Comparison of ENCODE assay signal across 31 cellular contexts in the genomic region with DNA sequence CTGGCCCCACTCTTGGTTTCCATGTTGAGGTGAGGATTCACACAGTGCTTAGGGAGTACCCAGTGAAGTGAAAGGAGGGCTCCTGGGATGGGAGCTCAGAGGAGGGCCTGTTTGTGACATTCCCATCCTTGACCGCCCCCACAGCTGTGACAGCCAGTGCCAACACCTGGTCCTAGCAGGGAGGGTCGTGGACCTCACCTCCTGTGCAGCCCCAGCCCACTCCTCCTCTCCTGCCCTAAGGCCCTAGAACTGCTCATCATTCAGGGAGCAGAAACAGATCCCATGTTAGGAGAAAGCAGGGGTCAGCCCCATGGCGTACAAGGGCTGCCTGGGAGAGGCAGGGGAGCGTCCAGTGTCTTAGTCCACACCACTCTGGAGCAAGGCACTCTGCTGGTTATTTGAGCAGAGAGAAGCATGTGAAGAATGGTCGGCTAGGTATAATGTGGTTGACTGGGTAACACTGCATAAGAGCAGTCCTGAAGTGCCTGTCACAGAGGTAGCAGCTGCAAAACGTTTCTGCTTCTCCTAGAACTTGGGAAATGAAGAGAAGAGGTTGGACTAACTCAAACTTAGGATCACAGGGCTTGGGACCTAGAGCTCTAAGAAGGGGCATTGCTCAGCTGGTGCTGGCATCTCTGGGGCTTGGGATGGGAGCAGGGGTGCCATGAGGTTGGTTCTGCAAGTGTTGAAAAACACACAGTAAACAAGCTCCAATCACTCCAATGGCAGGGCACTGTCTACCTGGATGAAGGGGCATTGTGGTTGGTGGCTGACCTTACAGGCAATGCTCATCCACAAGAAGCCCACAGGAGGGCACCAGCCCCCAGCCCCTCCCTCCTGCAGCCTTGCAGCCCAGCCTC. TPM values are rescaled to one million over a fixed set of nuclear protein-coding genes. Genes with fewer than 3 reads are reported as not detected.
DNase-seq lines count a peak whose midpoint lies in the region; ATAC-seq, FAIRE-seq and TF ChIP-seq lines count a peak whose summit lies in the region.
"Had no signal": no experiment of that assay in that cellular context is flagged by ENCODE, and none has a peak within 500 bp of the region (broad histone marks: within the 10 kb centered on the region; RNA-seq: fewer than 3 reads in every experiment).

No MANE protein-coding gene starts in this region.

- DNase-seq in HepG2 (ENCODE audit: low spot score) (no peak), right lobe of liver (no peak), epidermal melanocyte (ENCODE audit: insufficient read length, low spot score) (peak; percentile 15), neuronal stem cell (ENCODE audit: low spot score) (no peak), NCI-H1417 (lab: John Stamatoyannopoulos, UW) (no peak), NCI-H2196 (lab: John Stamatoyannopoulos, UW; ENCODE audit: unreplicated experiment) (no peak)
- DNase-seq: activated CD4-positive, alpha-beta memory T cell treated with anti-CD3 and anti-CD28 coated beads for 36 hours; activated CD4-positive, alpha-beta T cell treated with anti-CD3 and anti-CD28 coated beads for 1 hour; activated naive CD4-positive, alpha-beta T cell treated with anti-CD3 and anti-CD28 coated beads, Interleukin-2, amount 10 ng/mL, durations not matched to agents 7 days and 5 days; AML-193; amygdala; DMS 273 treated with DMSO at 0.1 percent for 48 hours; gastrocnemius medialis; KG1; mammary epithelial cell; NCI-H1105 treated with DMSO at 0.1 percent for 48 hours; NCI-H2029; NCI-H345; Peyer's patch; SHP77 treated with DMSO at 0.1 percent for 48 hours; stimulated activated naive CD4-positive, alpha-beta T cell; SW 1271 had no signal

- H2BK12ac ChIP-seq in neuronal stem cell (ENCODE audit: low read length), result no peak overlapping the region

- peak overlapping the region; percentile 41 for H3K14ac ChIP-seq in neuronal stem cell (ENCODE audit: low read length)

- H3K4me2 ChIP-seq in HepG2 (ENCODE audit: low read depth, low read length) (no peak overlapping the region), neuronal stem cell (ENCODE audit: insufficient read depth, low read length, poor library complexity, severe bottlenecking) (no peak overlapping the region)

- H4K20me1 ChIP-seq in HepG2 (ENCODE audit: insufficient read depth, low read length), result no peaks in the 10 kb centered on the region

- no peaks in the 10 kb centered on the region for H3K79me2 ChIP-seq in HepG2 (ENCODE audit: insufficient read depth, low read length)

- CTCF ChIA-PET in HepG2 (lab: Yijun Ruan, JAX; ENCODE audit: low intra/inter-chr PET ratio, low total read pairs), result no interaction called here

- intact Hi-C loops in HepG2 (cut with micrococcal nuclease; ENCODE audit: unreplicated experiment) (no loop called here), right lobe of liver (cut with DNase I) (no loop called here)

- peak overlapping the region; percentile 32 for H4K91ac ChIP-seq in neuronal stem cell (ENCODE audit: low read depth, low read length, poor library complexity)

- no peak overlapping the region for H3K9ac ChIP-seq in HepG2 (ENCODE audit: insufficient read depth, low read depth, low read length)
- no peak overlapping the region for H3K9ac ChIP-seq in neuronal stem cell (ENCODE audit: low read depth, low read length, poor library complexity)

- H2AK5ac ChIP-seq in neuronal stem cell (ENCODE audit: low read depth, low read length), result no peak overlapping the region

- no peak overlapping the region for H2BK15ac ChIP-seq in neuronal stem cell (ENCODE audit: low read length)

- TF ChIP-seq EP300 in HepG2 (IDR thresholded peaks at IDR 0.05; ENCODE audit: low read depth in 2 of 2, low read length in 2 of 2) (no peak), HepG2 (CRISPR knock-in tag; IDR thresholded peaks at IDR 0.05; ENCODE audit: borderline replicate concordance) (no peak)

- ATAC-seq in HepG2 (peak; percentile 9), right lobe of liver (no peak), GM21619 (IDR thresholded peaks at IDR 0.05; ENCODE audit: unreplicated experiment) (no peak)
- ATAC-seq: gastrocnemius medialis had no signal

- in situ Hi-C loops in HepG2 (cut with HindIII; ENCODE audit: extremely low pct_ligation_motif_present, low pct_unique_long_range_greater_than_20kb), result no loop called here

- H3K79me1 ChIP-seq in neuronal stem cell (ENCODE audit: low read depth, low read length), result peaks cover 2% of the 10 kb centered on the region

- no peak overlapping the region for H2BK120ac ChIP-seq in neuronal stem cell (ENCODE audit: low read depth, low read length)

- H3K9me3 ChIP-seq in HepG2 (ENCODE audit: low read length) (no peaks in the 10 kb centered on the region), right lobe of liver (no peaks in the 10 kb centered on the region), neuronal stem cell (replicated peaks in 1 of 2; ENCODE audit: control insufficient read depth in 2 of 2, insufficient read depth in 1 of 2, low read depth in 1 of 2, low read length in 2 of 2) (no peaks in the 10 kb centered on the region)
- H3K9me3 ChIP-seq: breast epithelium, gastrocnemius medialis, neutrophil, Peyer's patch, prostate gland had no signal

- BruUV-seq in HepG2 (replicated peaks; lab: Mats Ljungman, UMichigan), result no TSS peak

- H3K27ac ChIP-seq in HepG2 (ENCODE audit: extremely low read length, insufficient read depth, low read length) (no peak overlapping the region), right lobe of liver (no peak overlapping the region), neuronal stem cell (replicated peaks; ENCODE audit: low read length) (no peak overlapping the region)
- H3K27ac ChIP-seq: breast epithelium, gastrocnemius medialis, neutrophil, Peyer's patch, prostate gland, skin epidermis had no signal

- H3K4me3 ChIP-seq in HepG2 (replicated peaks in 1 of 3; ENCODE audit: insufficient read depth in 1 of 3, low read depth in 2 of 3, low read length in 3 of 3), result no peak overlapping the region
- H3K4me3 ChIP-seq in right lobe of liver, result no peak overlapping the region
- no peak overlapping the region for H3K4me3 ChIP-seq in neuronal stem cell (ENCODE audit: low read length in 2 of 2)
- H3K4me3 ChIP-seq: breast epithelium, gastrocnemius medialis, Peyer's patch, prostate gland, skin epidermis had no signal

- TF ChIP-seq RAD21 in HepG2 (CRISPR knock-in tag; IDR thresholded peaks at IDR 0.05), result no peak

- H3K4ac ChIP-seq in neuronal stem cell (ENCODE audit: low read length), result no peak overlapping the region

- H3K23ac ChIP-seq in neuronal stem cell (ENCODE audit: low read depth, low read length, poor library complexity), result peak overlapping the region; percentile 34

- 16% methylated on average over 4 of the region's 6 CpGs for WGBS in HepG2 (ENCODE audit: low lambda C conversion rate)
- WGBS in right lobe of liver (ENCODE audit: insufficient coverage, low coverage, low lambda C conversion rate, missing lambda C conversion rate), result 54% methylated on average over 4 of the region's 6 CpGs
- no CpG with 5 or more reads among the region's 6 CpGs for WGBS in neuronal stem cell (ENCODE audit: extremely low coverage in 2 of 2, insufficient read length in 2 of 2, insufficient replicate concordance in 1 of 2), 2 donors

- H3K27me3 ChIP-seq in HepG2 (ENCODE audit: control insufficient read depth in 1 of 2, insufficient read depth in 2 of 2, low read length in 2 of 2), result peaks cover 15 to 42% of the 10 kb centered on the region in 2 experiments
- H3K27me3 ChIP-seq in right lobe of liver, result peaks cover 0 to 5% of the 10 kb centered on the region in 2 donors
- peaks cover 0 to 38% (median 6%) of the 10 kb centered on the region in 3 experiments for H3K27me3 ChIP-seq in neuronal stem cell (ENCODE audit: control insufficient read depth in 3 of 3, insufficient read depth in 3 of 3, low read depth in 1 of 3, low read length in 3 of 3)
- H3K27me3 ChIP-seq: gastrocnemius medialis had no signal

- H2AFZ ChIP-seq in HepG2 (ENCODE audit: low read length), result no peak overlapping the region
- H2AFZ ChIP-seq in neuronal stem cell (ENCODE audit: low read length), result no peak overlapping the region

- H3K36me3 ChIP-seq in HepG2 (replicated peaks in 1 of 2; ENCODE audit: control insufficient read depth in 1 of 2, insufficient read depth in 2 of 2, low read length in 2 of 2), result no peaks in the 10 kb centered on the region
- no peaks in the 10 kb centered on the region for H3K36me3 ChIP-seq in right lobe of liver
- peaks cover 0 to 7% of the 10 kb centered on the region in 2 donors for H3K36me3 ChIP-seq in neuronal stem cell (replicated peaks in 1 of 2; ENCODE audit: control insufficient read depth in 2 of 2, insufficient read depth in 2 of 2, low read length in 2 of 2)
- H3K36me3 ChIP-seq: breast epithelium, gastrocnemius medialis, neutrophil, Peyer's patch, prostate gland had no signal

- POLR2A ChIA-PET in HepG2 (lab: Yijun Ruan, JAX), result no interaction called here

- FAIRE-seq in HepG2 (lab: Jason Lieb, UNC), result no peak
- FAIRE-seq: endothelial cell of umbilical vein, GM18507, GM19239, H54 had no signal

- TF ChIP-seq CTCF in HepG2 (CRISPR knock-in tag; IDR thresholded peaks at IDR 0.05) (no peak), right lobe of liver (IDR thresholded peaks at IDR 0.05) (no peak)

- no peak overlapping the region for H4K8ac ChIP-seq in neuronal stem cell (ENCODE audit: low read depth, low read length)

- TF ChIP-seq POLR2A in HepG2 (IDR thresholded peaks at IDR 0.05; ENCODE audit: insufficient read depth in 1 of 2, low read depth in 2 of 2, low read length in 2 of 2) (no peak), right lobe of liver (IDR thresholded peaks at IDR 0.05) (no peak)

- H3K4me1 ChIP-seq in HepG2 (ENCODE audit: insufficient read depth, low read length) (0 out of 2 replicates have a peak, but pooled peaks cover 5% of the 10 kb centered on the region), right lobe of liver (no peaks in the 10 kb centered on the region), neuronal stem cell (ENCODE audit: control insufficient read depth in 2 of 2, insufficient read depth in 1 of 2, low read depth in 1 of 2, low read length in 2 of 2) (peaks cover 7 to 16% of the 10 kb centered on the region in 2 donors)
- H3K4me1 ChIP-seq: breast epithelium, prostate gland had no signal

- peak overlapping the region; percentile 39 for H3K18ac ChIP-seq in neuronal stem cell (ENCODE audit: low read length)

- H2BK5ac ChIP-seq in neuronal stem cell (ENCODE audit: low read length), result peak overlapping the region; percentile 39

RNA-seq across cellular contexts. Expression of a gene that starts 55.6 kb away (rescaled TPM):
- total RNA-seq in HepG2 (2016; rRNA removed; fragmentation: Illumina TruSeq; extraction: Trizol) (63.7 and 64.5 TPM in 2 replicates), right lobe of liver (10 to 100 TPM; 28.1 to 69.7 (median 33.9) TPM)
- 5.2 and 5.9 TPM in 2 replicates for total RNA-seq in HepG2 (2016; cell fraction: cytosol; rRNA removed; fragmentation: Illumina TruSeq; extraction: Trizol; ENCODE audit: low read depth)
- 54.8 and 65.4 TPM in 2 replicates for total RNA-seq in HepG2 (2016; cell fraction: insoluble cytoplasmic fraction; rRNA removed; fragmentation: Illumina TruSeq; extraction: Trizol)
- 19.1 and 22.7 TPM in 2 replicates for total RNA-seq in HepG2 (2016; cell fraction: membrane; rRNA removed; fragmentation: Illumina TruSeq; extraction: Trizol)
- total RNA-seq in HepG2 (2016; cell fraction: nucleus; rRNA removed; fragmentation: Illumina TruSeq; extraction: Trizol), result 38.5 and 42.2 TPM in 2 replicates
- polyA plus RNA-seq in HepG2 (2011; rRNA removed), result 113 and 127 TPM in 2 replicates
- polyA plus RNA-seq in HepG2 (2011; cell fraction: cytosol; rRNA removed), result 82.0 and 115 TPM in 2 replicates
- polyA plus RNA-seq in HepG2 (2011; cell fraction: nucleus; rRNA removed), result 115 and 127 TPM in 2 replicates
- 63.9 and 65.2 TPM in 2 replicates for polyA plus RNA-seq in HepG2 (2012)
- polyA plus RNA-seq in HepG2 (2016; cell fraction: cytosol; fragmentation: Illumina TruSeq; extraction: Trizol; ENCODE audit: low read depth), result 3.6 and 4.4 TPM in 2 replicates
- polyA plus RNA-seq in HepG2 (2016; cell fraction: insoluble cytoplasmic fraction; fragmentation: Illumina TruSeq; extraction: Trizol; ENCODE audit: low read depth), result 63.7 and 70.4 TPM in 2 replicates
- polyA plus RNA-seq in HepG2 (2016; cell fraction: membrane; fragmentation: Illumina TruSeq; extraction: Trizol; ENCODE audit: low read depth), result 10.7 and 10.9 TPM in 2 replicates
- 58.6 and 63.4 TPM in 2 replicates for polyA plus RNA-seq in HepG2 (2016; cell fraction: nucleus; fragmentation: Illumina TruSeq; extraction: Trizol; ENCODE audit: insufficient read depth, low read depth)
- polyA minus RNA-seq in HepG2 (2011; rRNA and poly(A)+ RNA removed; ENCODE audit: low replicate concordance), result 146 and 269 TPM in 2 replicates
- 63.9 and 69.7 TPM in 2 replicates for polyA minus RNA-seq in HepG2 (2011; cell fraction: cytosol; rRNA and poly(A)+ RNA removed)
- 31.0 and 31.8 TPM in 2 replicates for polyA minus RNA-seq in HepG2 (2011; cell fraction: nucleus; rRNA and poly(A)+ RNA removed)
- polyA plus RNA-seq in neuronal stem cell (2013, experiment 1 of 2), result 73.9 TPM
- polyA plus RNA-seq in neuronal stem cell (2013, experiment 2 of 2), result 72.7 TPM
